10 cellular contexts compared by ENCODE assay signal in genomic region chr1:36174716-36175115, GRCh38. TPM values are rescaled to one million over a fixed set of nuclear protein-coding genes. Genes with fewer than 3 reads are reported as not detected.
DNase-seq lines count a peak whose midpoint lies in the region; ATAC-seq and TF ChIP-seq lines count a peak whose summit lies in the region.
"Had no signal": no experiment of that assay in that cellular context is flagged by ENCODE, and none has a peak within 500 bp of the region (broad histone marks: within the 10 kb centered on the region; RNA-seq: fewer than 3 reads in every experiment).

No MANE protein-coding gene starts in this region.

- ATAC-seq in memory B cell (ENCODE audit: low read depth) = no peak
- ATAC-seq in GM19463 (IDR thresholded peaks at IDR 0.05; ENCODE audit: unreplicated experiment) = no peak
- no peak for ATAC-seq in HG02981 (IDR thresholded peaks at IDR 0.05; ENCODE audit: unreplicated experiment)
- ATAC-seq in GM21360 (IDR thresholded peaks at IDR 0.05; ENCODE audit: unreplicated experiment) = no peak

- H3K36me3 Mint-ChIP-seq in activated naive CD8-positive, alpha-beta T cell = no peaks in the 10 kb centered on the region
- H3K36me3 Mint-ChIP-seq in activated naive CD8-positive, alpha-beta T cell treated with anti-CD3 and anti-CD28 coated beads for 36 hours = peaks cover 2% of the 10 kb centered on the region
- H3K36me3 Mint-ChIP-seq in memory B cell = peaks cover 28% of the 10 kb centered on the region

- H3K27me3 ChIP-seq in tibial artery = no peaks in the 10 kb centered on the region

- H3K4me1 Mint-ChIP-seq in activated naive CD8-positive, alpha-beta T cell (ENCODE audit: low read depth) = peaks cover 21% of the 10 kb centered on the region
- H3K4me1 Mint-ChIP-seq in activated naive CD8-positive, alpha-beta T cell treated with anti-CD3 and anti-CD28 coated beads for 36 hours = peaks cover 11% of the 10 kb centered on the region
- H3K4me1 Mint-ChIP-seq in memory B cell = peaks cover 15% of the 10 kb centered on the region

- intact Hi-C loops in tibial artery (cut with DNase I; ENCODE audit: low total_unique reads) = no loop called here

- peaks cover 4 to 41% (median 25%) of the 10 kb centered on the region in 4 donors for H3K4me1 ChIP-seq in tibial artery

- H3K4me3 ChIP-seq in tibial artery = no peak overlapping the region

- H3K36me3 ChIP-seq in tibial artery = peaks cover 77 to 96% (median 91%) of the 10 kb centered on the region in 3 donors

- H3K27ac ChIP-seq in angular gyrus (ENCODE audit: low read depth, low read length) = peak overlapping the region; percentile 92
- peak overlapping the region; percentile 81 to 87 for H3K27ac ChIP-seq in tibial artery

- no peak overlapping the region for H3K4me3 Mint-ChIP-seq in activated naive CD8-positive, alpha-beta T cell
- no peak overlapping the region for H3K4me3 Mint-ChIP-seq in activated naive CD8-positive, alpha-beta T cell treated with anti-CD3 and anti-CD28 coated beads for 36 hours
- peak overlapping the region; percentile 43 for H3K4me3 Mint-ChIP-seq in memory B cell

- no peaks in the 10 kb centered on the region for H3K9me3 ChIP-seq in tibial artery

- no peaks in the 10 kb centered on the region for H3K9me3 Mint-ChIP-seq in activated naive CD8-positive, alpha-beta T cell (ENCODE audit: low read depth)
- H3K9me3 Mint-ChIP-seq in activated naive CD8-positive, alpha-beta T cell treated with anti-CD3 and anti-CD28 coated beads for 36 hours = no peaks in the 10 kb centered on the region
- H3K9me3 Mint-ChIP-seq in memory B cell = no peaks in the 10 kb centered on the region

- H3K27me3 Mint-ChIP-seq in activated naive CD8-positive, alpha-beta T cell = no peaks in the 10 kb centered on the region
- no peaks in the 10 kb centered on the region for H3K27me3 Mint-ChIP-seq in activated naive CD8-positive, alpha-beta T cell treated with anti-CD3 and anti-CD28 coated beads for 36 hours
- no peaks in the 10 kb centered on the region for H3K27me3 Mint-ChIP-seq in memory B cell

- DNase-seq in activated naive CD8-positive, alpha-beta T cell treated with anti-CD3 and anti-CD28 coated beads for 36 hours = no peak
- DNase-seq in memory B cell (ENCODE audit: low spot score in 2 of 2) (no peak), tibial artery (no peak)
- DNase-seq: NCI-H1694, retina had no signal

- H3K27ac Mint-ChIP-seq in activated naive CD8-positive, alpha-beta T cell = peak overlapping the region; percentile 34
- H3K27ac Mint-ChIP-seq in activated naive CD8-positive, alpha-beta T cell treated with anti-CD3 and anti-CD28 coated beads for 36 hours = no peak overlapping the region
- peak overlapping the region; percentile 76 for H3K27ac Mint-ChIP-seq in memory B cell

- no peak for TF ChIP-seq CTCF in tibial artery (IDR thresholded peaks at IDR 0.05)

RNA-seq across cellular contexts. Expression of gene MAP7D1, which starts 18.8 kb away (rescaled TPM):
- total RNA-seq in activated naive CD8-positive, alpha-beta T cell treated with anti-CD3 and anti-CD28 coated beads for 36 hours = 100 to 1,000 TPM; 158 to 168 TPM

RNA-seq across cellular contexts. Expression of gene TRAPPC3, which starts 25.4 kb away (rescaled TPM):
- total RNA-seq in activated naive CD8-positive, alpha-beta T cell treated with anti-CD3 and anti-CD28 coated beads for 36 hours = 10 to 100 TPM; 58.0 to 59.4 TPM

RNA-seq across cellular contexts. Expression of gene THRAP3, which starts 49.5 kb away (rescaled TPM):
- total RNA-seq in activated naive CD8-positive, alpha-beta T cell treated with anti-CD3 and anti-CD28 coated beads for 36 hours = 100 to 1,000 TPM; 159 TPM

RNA-seq across cellular contexts. Expression of gene COL8A2, which starts 49.7 kb away (rescaled TPM):
- 1 to 10 TPM; 1.8 to 1.9 TPM for total RNA-seq in activated naive CD8-positive, alpha-beta T cell treated with anti-CD3 and anti-CD28 coated beads for 36 hours
